In the genomic region with DNA sequence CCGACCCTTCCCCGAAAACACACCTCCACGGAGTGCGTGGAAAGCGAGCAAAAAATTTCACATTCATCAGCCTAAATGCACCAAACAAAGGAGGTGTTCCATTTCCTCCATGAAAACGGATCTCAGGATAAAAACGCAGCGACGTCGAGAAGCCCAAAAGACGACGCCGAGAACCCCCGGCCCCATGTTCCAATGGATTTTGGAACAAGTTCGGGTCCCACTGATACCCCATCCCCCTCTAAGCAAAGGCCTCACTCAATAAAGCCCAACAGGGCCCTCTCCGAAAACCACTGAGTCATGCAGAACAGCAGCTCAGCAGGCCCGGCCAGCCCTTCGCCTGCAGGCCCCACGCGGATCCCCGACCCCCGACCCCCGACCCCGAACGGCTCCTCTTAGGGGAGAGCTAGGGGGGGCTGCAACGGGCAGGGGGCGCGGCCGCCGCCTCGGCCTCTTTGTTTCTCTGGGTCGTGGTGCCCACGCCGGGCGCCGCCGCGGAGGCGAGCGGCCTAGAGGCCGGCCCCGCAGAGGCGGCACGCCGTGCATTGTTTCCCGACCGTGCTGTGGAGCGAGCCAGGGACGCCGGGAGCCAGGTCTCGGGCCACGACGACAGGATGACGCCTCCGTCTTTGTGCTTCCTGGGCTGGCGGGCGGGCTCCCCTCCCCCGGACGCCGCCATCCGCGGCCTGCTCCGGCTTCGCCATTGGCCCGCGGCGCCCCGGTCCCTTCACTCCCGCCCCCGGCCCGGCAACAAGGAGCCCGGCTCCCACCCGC, we compare ENCODE assay signal across 8 cellular contexts. TPM values are rescaled to one million over a fixed set of nuclear protein-coding genes. Genes with fewer than 3 reads are reported as not detected.
DNase-seq lines count a peak whose midpoint lies in the region; ATAC-seq and TF ChIP-seq lines count a peak whose summit lies in the region.

No MANE protein-coding gene starts in this region.

- H3K4me1 Mint-ChIP-seq in activated naive CD4-positive, alpha-beta T cell treated with anti-CD3 and anti-CD28 coated beads, Interleukin-2, amount 10 ng/mL, durations not matched to agents 7 days and 5 days, result peaks cover 48% of the 10 kb centered on the region

- H3K4me3 Mint-ChIP-seq in activated naive CD4-positive, alpha-beta T cell treated with anti-CD3 and anti-CD28 coated beads, Interleukin-2, amount 10 ng/mL, durations not matched to agents 7 days and 5 days, result peak overlapping the region; percentile 86

- ATAC-seq in HG03342 (IDR thresholded peaks at IDR 0.05; ENCODE audit: unreplicated experiment) (peak; percentile 42), omental fat pad (ENCODE audit: low FRiP score) (peak; percentile 8)

- peak; percentile 82 for DNase-seq in CD1c-positive myeloid dendritic cell (ENCODE audit: extremely low spot score)
- DNase-seq in RWPE1 (ENCODE audit: low spot score), result peak; percentile 64
- DNase-seq in activated naive CD4-positive, alpha-beta T cell treated with anti-CD3 and anti-CD28 coated beads, Interleukin-2, amount 10 ng/mL, durations not matched to agents 7 days and 5 days, result peak; percentile 84
- DNase-seq in glomerular visceral epithelial cell (ENCODE audit: extremely low spot score), result peak; percentile 65
- no peak for DNase-seq in omental fat pad (ENCODE audit: low spot score)

- H3K9me3 ChIP-seq in thymus (ENCODE audit: control insufficient read depth), result no peaks in the 10 kb centered on the region

- TF ChIP-seq CTCF in RWPE1 (conservative IDR thresholded peaks at IDR 0.05; ENCODE audit: low read depth) (no peak), omental fat pad (IDR thresholded peaks at IDR 0.05) (no peak)

- peaks cover 33% of the 10 kb centered on the region for H3K36me3 Mint-ChIP-seq in activated naive CD4-positive, alpha-beta T cell treated with anti-CD3 and anti-CD28 coated beads, Interleukin-2, amount 10 ng/mL, durations not matched to agents 7 days and 5 days

- H3K4me1 ChIP-seq in thymus (ENCODE audit: control insufficient read depth, insufficient read depth, low read length), result peaks cover 5% of the 10 kb centered on the region

- peak overlapping the region; percentile 96 for H3K27ac Mint-ChIP-seq in activated naive CD4-positive, alpha-beta T cell treated with anti-CD3 and anti-CD28 coated beads, Interleukin-2, amount 10 ng/mL, durations not matched to agents 7 days and 5 days

- WGBS in thymus, result under 1% methylated on average over 73 of the region's 73 CpGs

- peak; percentile 18 for TF ChIP-seq POLR2A in GM19193 (IDR thresholded peaks at IDR 0.05; ENCODE audit: extremely low read depth, insufficient read depth, insufficient read length)

- H3K27me3 ChIP-seq in thymus (ENCODE audit: control insufficient read depth, insufficient read depth), result no peaks in the 10 kb centered on the region

- H3K36me3 ChIP-seq in thymus (ENCODE audit: control insufficient read depth, insufficient read depth), result peaks cover 3% of the 10 kb centered on the region

- POLR2A ChIA-PET in RWPE1 (lab: Yijun Ruan, JAX; ENCODE audit: low non-redundant PET), result interaction anchor here (0.9 to 2.0 kb wide), 4 partner anchors 161 to 229 kb away, joined by 4 to 11 read pairs (median 6); no protein-coding TSS in a partner anchor

- H3K27ac ChIP-seq in RWPE1 (peak overlapping the region; percentile 99), thymus (ENCODE audit: low read depth) (peak overlapping the region; percentile 99)

- no peaks in the 10 kb centered on the region for H3K9me3 Mint-ChIP-seq in activated naive CD4-positive, alpha-beta T cell treated with anti-CD3 and anti-CD28 coated beads, Interleukin-2, amount 10 ng/mL, durations not matched to agents 7 days and 5 days

- CTCF ChIA-PET in RWPE1 (lab: Yijun Ruan, JAX), result interaction anchor here (1.5 kb wide), 1 partner anchor 228 kb away, joined by 4 read pairs; no protein-coding TSS in a partner anchor
- CTCF ChIA-PET in activated naive CD4-positive, alpha-beta T cell treated with anti-CD3 and anti-CD28 coated beads, Interleukin-2, amount 10 ng/mL, durations not matched to agents 7 days and 5 days (lab: Charles Lee), result interaction anchor here (3.4 kb wide), 1 partner anchor 228 kb away, joined by 15 read pairs; no protein-coding TSS in a partner anchor

- H3K4me3 ChIP-seq in thymus (ENCODE audit: low read length), result peak overlapping the region; percentile 99

- H3K27me3 Mint-ChIP-seq in activated naive CD4-positive, alpha-beta T cell treated with anti-CD3 and anti-CD28 coated beads, Interleukin-2, amount 10 ng/mL, durations not matched to agents 7 days and 5 days, result no peaks in the 10 kb centered on the region

RNA-seq across cellular contexts. Expression of a gene that starts 0.9 kb away (rescaled TPM):
- 100 to 1,000 TPM; 251 to 647 (median 378) TPM for total RNA-seq in omental fat pad
- 210 TPM for polyA plus RNA-seq in thymus
